ENCODE assay signal across 23 cellular contexts in the genomic region with DNA sequence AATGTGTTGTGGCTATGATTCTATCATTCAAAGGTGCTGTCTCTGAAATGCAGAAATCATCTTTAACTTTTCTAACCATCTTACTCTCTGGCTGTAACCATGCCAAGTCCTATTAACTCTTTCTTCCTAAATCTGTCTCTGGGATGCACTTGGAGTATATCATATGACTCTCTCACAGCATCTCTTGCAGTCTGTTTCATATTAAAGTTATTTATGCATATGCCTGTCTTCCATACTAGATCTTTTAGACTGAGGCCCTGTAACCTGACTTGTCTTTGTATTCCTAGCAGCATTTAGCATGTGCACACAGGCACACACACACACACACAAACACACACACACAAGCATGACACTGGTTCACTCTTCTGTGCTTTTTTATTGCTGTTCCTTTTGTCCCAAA.
A peak's percentile ranks its signal among the peaks of the same experiment; 100 is the strongest.
DNase-seq lines count a peak whose midpoint lies in the region; ATAC-seq and TF ChIP-seq lines count a peak whose summit lies in the region.
"Had no signal": no experiment of that assay in that cellular context is flagged by ENCODE, and none has a peak within 500 bp of the region (broad histone marks: within the 10 kb centered on the region; RNA-seq: fewer than 3 reads in every experiment).

No MANE protein-coding gene starts in this region.

- no peak overlapping the region for H2AFZ ChIP-seq in IMR-90 (replicated peaks; ENCODE audit: low read length, poor library complexity)
- no peak overlapping the region for H2AFZ ChIP-seq in SK-N-SH (ENCODE audit: low read depth)

- H3K56ac ChIP-seq in IMR-90 (ENCODE audit: extremely low read depth, insufficient read depth, low read length) = no peak overlapping the region

- no peak overlapping the region for H4K8ac ChIP-seq in IMR-90 (ENCODE audit: low read depth in 2 of 2, low read length in 2 of 2)

- H3K18ac ChIP-seq in IMR-90 (ENCODE audit: low read depth, low read length) = no peak overlapping the region

- DNase-seq in IMR-90 = no peak
- peak; percentile 33 for DNase-seq in SK-N-DZ (ENCODE audit: low spot score)
- DNase-seq in SK-N-SH = no peak
- peak; percentile 6 for DNase-seq in fibroblast of mammary gland (ENCODE audit: low read depth)
- DNase-seq in NCI-H2227 treated with DMSO at 0.1 percent for 48 hours (lab: John Stamatoyannopoulos, UW) = no peak
- no peak for DNase-seq in dorsolateral prefrontal cortex
- DNase-seq: 8988T; ACHN; BE2C; C1 segment of cervical spinal cord; CD4-positive, alpha-beta memory T cell; CD4-positive, CD25-positive, alpha-beta regulatory T cell; CD8-positive, alpha-beta memory T cell; COR-L47; DMS 273 treated with DMSO at 0.1 percent for 48 hours; DMS153; DMS53; DMS79; DND-41; GDM1 had no signal

- no peak overlapping the region for H4K5ac ChIP-seq in IMR-90 (ENCODE audit: low read depth, low read length)

- POLR2A ChIA-PET in IMR-90 (lab: Charles Lee; ENCODE audit: unreplicated experiment) (no interaction called here), SK-N-SH (lab: Yijun Ruan, JAX) (no interaction called here)

- no peaks in the 10 kb centered on the region for H3K79me1 ChIP-seq in IMR-90 (ENCODE audit: low read depth in 1 of 2, low read length in 2 of 2)

- H3K14ac ChIP-seq in IMR-90 (replicated peaks; ENCODE audit: low read depth, low read length) = peak overlapping the region; percentile 58; the same call in 1 of the 2 replicates

- no peak overlapping the region for H2BK15ac ChIP-seq in IMR-90 (ENCODE audit: low read depth, low read length)

- ATAC-seq in IMR-90 (ENCODE audit: low read depth) = no peak
- ATAC-seq in HG03571 (IDR thresholded peaks at IDR 0.05; ENCODE audit: unreplicated experiment) = no peak
- ATAC-seq: GM12878 had no signal

- no peaks in the 10 kb centered on the region for H3F3A ChIP-seq in SK-N-SH (replicated peaks; ENCODE audit: insufficient read depth)

- H3K36me3 ChIP-seq in IMR-90 (ENCODE audit: control insufficient read depth, insufficient read depth, low read length) (no peaks in the 10 kb centered on the region), SK-N-SH (replicated peaks in 1 of 2; ENCODE audit: control insufficient read depth in 1 of 2, insufficient read depth in 2 of 2, low read length in 1 of 2) (no peaks in the 10 kb centered on the region)
- H3K36me3 ChIP-seq: BE2C, BLaER1 had no signal

- no peak for TF ChIP-seq POLR2A in IMR-90 (IDR thresholded peaks at IDR 0.05; ENCODE audit: low read depth, low read length)

- H3K9me3 ChIP-seq in IMR-90 (ENCODE audit: control insufficient read depth, insufficient read depth, low read length) = no peaks in the 10 kb centered on the region; the same call in 1 of the 2 replicates
- no peaks in the 10 kb centered on the region for H3K9me3 ChIP-seq in SK-N-SH
- H3K9me3 ChIP-seq: BE2C had no signal

- H3K4me1 ChIP-seq in IMR-90 (ENCODE audit: control insufficient read depth, insufficient read depth, low read length) (no peaks in the 10 kb centered on the region), SK-N-SH (ENCODE audit: control insufficient read depth in 1 of 2, insufficient read depth in 2 of 2, low read depth in 1 of 2, low read length in 1 of 2) (peaks cover 8 to 10% of the 10 kb centered on the region in 2 experiments; a peak in 3 of 4 replicates)
- H3K4me1 ChIP-seq: BE2C, BLaER1 had no signal

- dilution Hi-C loops in IMR-90 (cut with HindIII; ENCODE audit: low sequenced_read_pairs, unreplicated experiment) = no loop called here

- TF ChIP-seq RAD21 in IMR-90 (IDR thresholded peaks at IDR 0.05; ENCODE audit: low read length) = no peak
- no peak for TF ChIP-seq RAD21 in SK-N-SH (IDR thresholded peaks at IDR 0.05; ENCODE audit: low read length)

- no peaks in the 10 kb centered on the region for H3K27me3 ChIP-seq in IMR-90 (ENCODE audit: control insufficient read depth, insufficient read depth, low read length)
- H3K27me3 ChIP-seq in SK-N-SH (ENCODE audit: insufficient read depth) = no peaks in the 10 kb centered on the region
- H3K27me3 ChIP-seq in dorsolateral prefrontal cortex = peaks cover 0 to 9% (median 0%) of the 10 kb centered on the region in 45 donors
- H3K27me3 ChIP-seq: BE2C, BLaER1 had no signal

- no peak overlapping the region for H3K9ac ChIP-seq in IMR-90 (ENCODE audit: low read depth, low read length)
- H3K9ac ChIP-seq in SK-N-SH = no peak overlapping the region
- H3K9ac ChIP-seq: BLaER1 had no signal

- CTCF ChIA-PET in IMR-90 (lab: Yijun Ruan, JAX) = no interaction called here
- CTCF ChIA-PET in SK-N-SH (lab: Yijun Ruan, JAX) = no interaction called here

- no peak overlapping the region for H2BK20ac ChIP-seq in IMR-90 (ENCODE audit: low read depth, low read length)

- no peak overlapping the region for H2BK120ac ChIP-seq in IMR-90 (ENCODE audit: low read depth, low read length)

- intact Hi-C loops in IMR-90 (cut with micrococcal nuclease) (no loop called here), dorsolateral prefrontal cortex (cut with DNase I) (no loop called here)

- no peaks in the 10 kb centered on the region for H4K20me1 ChIP-seq in IMR-90 (ENCODE audit: insufficient read depth, low read length)
- no peaks in the 10 kb centered on the region for H4K20me1 ChIP-seq in SK-N-SH (ENCODE audit: insufficient read depth)
- H4K20me1 ChIP-seq: BLaER1 had no signal

- H3K4me2 ChIP-seq in IMR-90 (ENCODE audit: low read depth, low read length) (no peak overlapping the region), SK-N-SH (no peak overlapping the region)
- H3K4me2 ChIP-seq: BLaER1 had no signal

- H2AK9ac ChIP-seq in IMR-90 (replicated peaks; ENCODE audit: low read depth, low read length, poor library complexity) = no peak overlapping the region

- H3K9me1 ChIP-seq in IMR-90 (ENCODE audit: insufficient read depth, low read length) = no peaks in the 10 kb centered on the region

- H3K4me3 ChIP-seq in IMR-90 (ENCODE audit: insufficient read depth, low read depth, low read length) = no peak overlapping the region
- H3K4me3 ChIP-seq in SK-N-SH (ENCODE audit: low read depth in 2 of 2, low read length in 1 of 2) = no peak overlapping the region
- H3K4me3 ChIP-seq in fibroblast of mammary gland (ENCODE audit: control insufficient read depth, low read depth, low read length) = no peak overlapping the region
- no peak overlapping the region for H3K4me3 ChIP-seq in dorsolateral prefrontal cortex
- H3K4me3 ChIP-seq: BLaER1, GM12878 had no signal

- H3K27ac ChIP-seq in IMR-90 (ENCODE audit: insufficient read depth, low read length) (no peak overlapping the region), SK-N-SH (ENCODE audit: low read depth in 2 of 2, low read length in 1 of 2) (peak overlapping the region in 1 of 2 experiments; percentile 70; a peak in 2 of 4 replicates), dorsolateral prefrontal cortex (no peak overlapping the region)
- H3K27ac ChIP-seq: BLaER1 had no signal

- no peak overlapping the region for H2AK5ac ChIP-seq in IMR-90 (ENCODE audit: low read depth, low read length)

- peak in 1 of 2 experiments; percentile 55; a peak in 2 of 4 replicates for TF ChIP-seq EP300 in SK-N-SH (IDR thresholded peaks at IDR 0.05; ENCODE audit: borderline replicate concordance in 1 of 2, low read depth in 1 of 2, low read length in 1 of 2)

- H3K23ac ChIP-seq in IMR-90 (ENCODE audit: low read depth, low read length) = no peak overlapping the region; the same call in 1 of the 2 replicates

- BruUV-seq in IMR-90 (replicated peaks; lab: Mats Ljungman, UMichigan) = no TSS peak

- in situ Hi-C loops in IMR-90 (cut with MboI; ENCODE audit: low sequenced_read_pairs) = no loop called here

- no peaks in the 10 kb centered on the region for H3K79me2 ChIP-seq in SK-N-SH (ENCODE audit: insufficient read depth)

- no peak overlapping the region for H4K91ac ChIP-seq in IMR-90 (ENCODE audit: insufficient read depth, low read depth, low read length)

- no peak overlapping the region for H3K4ac ChIP-seq in IMR-90 (ENCODE audit: low read depth, low read length)

- H2BK5ac ChIP-seq in IMR-90 (ENCODE audit: low read depth, low read length, poor library complexity, severe bottlenecking) = no peak overlapping the region

- TF ChIP-seq CTCF in IMR-90 (conservative IDR thresholded peaks at IDR 0.05; ENCODE audit: low read depth, low read length) (no peak), SK-N-SH (IDR thresholded peaks at IDR 0.05) (no peak), fibroblast of mammary gland (conservative IDR thresholded peaks at IDR 0.05; ENCODE audit: control insufficient read depth, insufficient read depth, low read depth, low read length) (no peak), dorsolateral prefrontal cortex (IDR thresholded peaks at IDR 0.05 in 54 of 56, conservative IDR thresholded peaks at IDR 0.05 in 2 of 56; ENCODE audit: low read depth in 1 of 56, partially characterized antibody in 56 of 56) (no peak)

- H3K9me2 ChIP-seq in SK-N-SH = no peaks in the 10 kb centered on the region

TF ChIP-seq in IMR-90, 13 proteins besides CTCF, POLR2A, EP300 and RAD21:
- no peak for TF ChIP-seq MAZ (IDR thresholded peaks at IDR 0.05; ENCODE audit: borderline replicate concordance, low read depth, low read length)

TF ChIP-seq in SK-N-SH, 30 proteins besides CTCF, POLR2A, EP300 and RAD21:
- TF ChIP-seq TCF12 (IDR thresholded peaks at IDR 0.05) = peak; percentile 53; the same call in 1 of the 2 replicates
- TF ChIP-seq POLR2AphosphoS5 (IDR thresholded peaks at IDR 0.05; ENCODE audit: low read depth, low read length) = no peak
- TF ChIP-seq RFX5 (IDR thresholded peaks at IDR 0.05; ENCODE audit: low read length) = no peak; the same call in 1 of the 2 replicates
- TF ChIP-seq TAF1 (IDR thresholded peaks at IDR 0.05; ENCODE audit: borderline replicate concordance, low read depth, low read length) = no peak
- TF ChIP-seq, protein P1, sequence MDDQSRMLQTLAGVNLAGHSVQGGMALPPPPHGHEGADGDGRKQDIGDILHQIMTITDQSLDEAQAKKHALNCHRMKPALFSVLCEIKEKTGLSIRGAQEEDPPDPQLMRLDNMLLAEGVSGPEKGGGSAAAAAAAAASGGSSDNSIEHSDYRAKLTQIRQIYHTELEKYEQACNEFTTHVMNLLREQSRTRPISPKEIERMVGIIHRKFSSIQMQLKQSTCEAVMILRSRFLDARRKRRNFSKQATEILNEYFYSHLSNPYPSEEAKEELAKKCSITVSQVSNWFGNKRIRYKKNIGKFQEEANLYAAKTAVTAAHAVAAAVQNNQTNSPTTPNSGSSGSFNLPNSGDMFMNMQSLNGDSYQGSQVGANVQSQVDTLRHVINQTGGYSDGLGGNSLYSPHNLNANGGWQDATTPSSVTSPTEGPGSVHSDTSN (IDR thresholded peaks at IDR 0.05) = 0 out of 2 replicates have a peak, but pooled peaks have one; percentile 10
TF ChIP-seq in SK-N-SH: peak in this region for 2.

Comparison
In these comparisons a context has a peak if more than half of its experiments do, and no peak if none do; other contexts are left out.
1. DNase-seq: peak in SK-N-DZ (single experiment) and fibroblast of mammary gland (single experiment); none in IMR-90 (single experiment), SK-N-SH (single experiment), NCI-H2227 treated with DMSO at 0.1 percent for 48 hours (single experiment) and dorsolateral prefrontal cortex (0 of 10).